2 cellular contexts compared by ENCODE assay signal in genomic region chr17:58520843-58521430, GRCh38.
TF ChIP-seq lines count a peak whose summit lies in the region.

No MANE protein-coding gene starts in this region.

TF ChIP-seq in GM23338, 12 proteins besides CTCF, POLR2A, EP300 and RAD21:
- TF ChIP-seq ETS1 (IDR thresholded peaks at IDR 0.05), result no peak
- no peak for TF ChIP-seq NANOG (IDR thresholded peaks at IDR 0.05; ENCODE audit: borderline replicate concordance)
- no peak for TF ChIP-seq STAT1 (IDR thresholded peaks at IDR 0.05; ENCODE audit: unreplicated experiment)
- TF ChIP-seq ZNF331 (CRISPR knock-in tag; IDR thresholded peaks at IDR 0.05; ENCODE audit: low read depth), result no peak
- TF ChIP-seq ZNF114 (CRISPR knock-in tag; IDR thresholded peaks at IDR 0.05), result no peak
- TF ChIP-seq EZH2 (IDR thresholded peaks at IDR 0.05; ENCODE audit: low read depth, unreplicated experiment), result no peak
- TF ChIP-seq ZNF462 (CRISPR knock-in tag; IDR thresholded peaks at IDR 0.05), result no peak
- no peak for TF ChIP-seq JUNB (IDR thresholded peaks at IDR 0.05; ENCODE audit: unreplicated experiment)
- TF ChIP-seq EZH2phosphoT487 (IDR thresholded peaks at IDR 0.05; ENCODE audit: unreplicated experiment), result no peak
- TF ChIP-seq POLR2AphosphoS5 (IDR thresholded peaks at IDR 0.05; ENCODE audit: low read depth), result no peak
- no peak for TF ChIP-seq CREB1 (CRISPR knock-in tag; IDR thresholded peaks at IDR 0.05; ENCODE audit: low read depth)
- no peak for TF ChIP-seq REST (IDR thresholded peaks at IDR 0.05; ENCODE audit: unreplicated experiment)

TF ChIP-seq in HepG2, 621 proteins besides CTCF, POLR2A, EP300 and RAD21 (continues in another document):
- TF ChIP-seq ZNF230 (CRISPR knock-in tag; IDR thresholded peaks at IDR 0.05), result no peak
- TF ChIP-seq ZNF329 (CRISPR knock-in tag; IDR thresholded peaks at IDR 0.05; ENCODE audit: low read depth), result no peak
- no peak for TF ChIP-seq ZBTB46 (CRISPR knock-in tag; IDR thresholded peaks at IDR 0.05; ENCODE audit: borderline replicate concordance)
- no peak for TF ChIP-seq ZNF335 (CRISPR knock-in tag; IDR thresholded peaks at IDR 0.05)
- TF ChIP-seq ZNF639 (CRISPR knock-in tag; conservative IDR thresholded peaks at IDR 0.05), result no peak
- TF ChIP-seq PLRG1 (conservative IDR thresholded peaks at IDR 0.05), result no peak
- TF ChIP-seq MXD3 (CRISPR knock-in tag; IDR thresholded peaks at IDR 0.05), result no peak
- TF ChIP-seq HMGXB4 (CRISPR knock-in tag; IDR thresholded peaks at IDR 0.05; ENCODE audit: borderline replicate concordance in 1 of 2, low read depth in 1 of 2), result peak; percentile 24 to 54; a peak in 2 of 4 replicates
- no peak for TF ChIP-seq CENPT (CRISPR knock-in tag; IDR thresholded peaks at IDR 0.05; ENCODE audit: low read depth)
- no peak for TF ChIP-seq KLF6 (CRISPR knock-in tag; IDR thresholded peaks at IDR 0.05)
- no peak for TF ChIP-seq ZNF567 (CRISPR knock-in tag; IDR thresholded peaks at IDR 0.05; ENCODE audit: borderline replicate concordance)
- no peak for TF ChIP-seq IKZF5 (CRISPR knock-in tag; IDR thresholded peaks at IDR 0.05)
- TF ChIP-seq ZNF737 (CRISPR knock-in tag; IDR thresholded peaks at IDR 0.05; ENCODE audit: borderline replicate concordance), result no peak
- TF ChIP-seq HDAC2 (CRISPR knock-in tag; IDR thresholded peaks at IDR 0.05), result peak; percentile 12; the same call in 1 of the 2 replicates
- 0 out of 2 replicates have a peak, but pooled peaks have one; percentile 24 for TF ChIP-seq ATF1 (CRISPR knock-in tag; IDR thresholded peaks at IDR 0.05)
- no peak for TF ChIP-seq ZNF709 (CRISPR knock-in tag; IDR thresholded peaks at IDR 0.05)
- no peak for TF ChIP-seq ZBTB44 (CRISPR knock-in tag; IDR thresholded peaks at IDR 0.05)
- TF ChIP-seq BCL3 (CRISPR knock-in tag; IDR thresholded peaks at IDR 0.05), result no peak
- no peak for TF ChIP-seq HIC2 (CRISPR knock-in tag; IDR thresholded peaks at IDR 0.05; ENCODE audit: low read depth)
- no peak for TF ChIP-seq HOXA7 (CRISPR knock-in tag; IDR thresholded peaks at IDR 0.05)
- TF ChIP-seq NFRKB (IDR thresholded peaks at IDR 0.05), result no peak
- TF ChIP-seq ATM (IDR thresholded peaks at IDR 0.05; ENCODE audit: borderline replicate concordance), result no peak
- TF ChIP-seq GZF1 (CRISPR knock-in tag; IDR thresholded peaks at IDR 0.05), result no peak
- TF ChIP-seq XRCC5 (optimal IDR thresholded peaks at IDR 0.05; ENCODE audit: low read length), result peak; percentile 71
- TF ChIP-seq RFX1 (IDR thresholded peaks at IDR 0.05), result no peak
- TF ChIP-seq ZSCAN22 (CRISPR knock-in tag; IDR thresholded peaks at IDR 0.05), result no peak
- no peak for TF ChIP-seq ZBTB14 (CRISPR knock-in tag; IDR thresholded peaks at IDR 0.05)
- TF ChIP-seq ATF4 (CRISPR knock-in tag; IDR thresholded peaks at IDR 0.05), result no peak
- 0 out of 2 replicates have a peak, but pooled peaks have one; percentile 12 for TF ChIP-seq FOXA3 (CRISPR knock-in tag; IDR thresholded peaks at IDR 0.05)
- 0 out of 2 replicates have a peak, but pooled peaks have one; percentile 49 for TF ChIP-seq FOSL2 (CRISPR knock-in tag; IDR thresholded peaks at IDR 0.05)
- TF ChIP-seq FLYWCH1 (CRISPR knock-in tag; IDR thresholded peaks at IDR 0.05), result no peak
- no peak for TF ChIP-seq TOE1 (CRISPR knock-in tag; IDR thresholded peaks at IDR 0.05)
- no peak for TF ChIP-seq SAFB2 (CRISPR knock-in tag; IDR thresholded peaks at IDR 0.05; ENCODE audit: borderline replicate concordance, low read depth)
- 0 out of 2 replicates have a peak, but pooled peaks have one; percentile 32 for TF ChIP-seq IRF9 (CRISPR knock-in tag; IDR thresholded peaks at IDR 0.05; ENCODE audit: borderline replicate concordance)
- TF ChIP-seq ZNF563 (CRISPR knock-in tag; IDR thresholded peaks at IDR 0.05), result no peak
- no peak for TF ChIP-seq SOX6 (IDR thresholded peaks at IDR 0.05)
- 0 out of 2 replicates have a peak, but pooled peaks have one; percentile 27 for TF ChIP-seq SOX6 (CRISPR knock-in tag; IDR thresholded peaks at IDR 0.05)
- no peak for TF ChIP-seq ZNF138 (CRISPR knock-in tag; IDR thresholded peaks at IDR 0.05; ENCODE audit: low read depth)
- no peak for TF ChIP-seq ZSCAN20 (CRISPR knock-in tag; IDR thresholded peaks at IDR 0.05; ENCODE audit: borderline replicate concordance)
- no peak for TF ChIP-seq ZNF577 (CRISPR knock-in tag; IDR thresholded peaks at IDR 0.05; ENCODE audit: borderline replicate concordance, low read depth)
- no peak for TF ChIP-seq MLX (CRISPR knock-in tag; IDR thresholded peaks at IDR 0.05)
